ENCODE assay signal across 18 cellular contexts in the genomic region with DNA sequence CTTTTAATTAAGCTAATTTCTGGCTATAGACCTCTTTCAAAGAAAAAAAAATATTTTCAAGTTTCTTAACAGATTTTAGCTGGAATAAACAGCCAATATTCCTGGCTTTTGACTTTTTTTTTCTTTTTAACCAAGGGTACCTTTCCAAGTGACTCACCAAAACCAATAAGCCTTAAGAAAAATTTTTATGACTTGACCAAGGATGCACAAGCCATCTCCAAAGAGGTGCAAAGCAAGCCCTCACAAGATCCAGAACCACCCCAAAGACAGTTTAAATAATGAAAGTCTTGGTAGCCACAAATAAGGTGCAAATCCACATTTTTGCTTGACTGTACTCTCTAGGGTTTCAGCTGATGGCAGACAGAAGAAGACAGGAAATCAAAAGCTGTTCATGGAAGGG.
DNase-seq lines count a peak whose midpoint lies in the region; ATAC-seq and TF ChIP-seq lines count a peak whose summit lies in the region.
"Had no signal": no experiment of that assay in that cellular context is flagged by ENCODE, and none has a peak within 500 bp of the region (broad histone marks: within the 10 kb centered on the region; RNA-seq: fewer than 3 reads in every experiment).

No MANE protein-coding gene starts in this region.

- H4K8ac ChIP-seq in trophoblast cell (ENCODE audit: low read depth, low read length): no peak overlapping the region

- no peak overlapping the region for H3K14ac ChIP-seq in trophoblast cell (ENCODE audit: low read length)

- no peak overlapping the region for H2AK5ac ChIP-seq in trophoblast cell (ENCODE audit: low read length)

- H2BK12ac ChIP-seq in trophoblast cell (ENCODE audit: low read length): no peak overlapping the region

- no peak overlapping the region for H2AFZ ChIP-seq in GM23248
- no peak overlapping the region for H2AFZ ChIP-seq in PC-3 (ENCODE audit: low read length)
- H2AFZ ChIP-seq in trophoblast cell (ENCODE audit: insufficient read depth, low read length, poor library complexity): no peak overlapping the region

- no peak overlapping the region for H3K23ac ChIP-seq in trophoblast cell (ENCODE audit: low read length)

- H4K12ac ChIP-seq in trophoblast cell (ENCODE audit: low read depth, low read length): no peak overlapping the region

- no peak overlapping the region for H4K91ac ChIP-seq in trophoblast cell (ENCODE audit: low read depth, low read length)

- DNase-seq in GM23248: no peak
- DNase-seq in PC-3: no peak
- no peak for DNase-seq in foreskin keratinocyte
- no peak for DNase-seq in trophoblast cell
- no peak for DNase-seq in T-helper 1 cell
- no peak for DNase-seq in NCI-H1694 treated with DMSO at 0.1 percent for 48 hours (lab: John Stamatoyannopoulos, UW)
- DNase-seq in NCI-H1105 treated with DMSO at 0.1 percent for 48 hours (lab: John Stamatoyannopoulos, UW): no peak
- DNase-seq: DMS53; NCI-H1092 treated with DMSO at 0.1 percent for 48 hours; NCI-H146; NCI-H2029 treated with DMSO at 0.1 percent for 48 hours; NCI-H345; NCI-H524; NCI-H774; NK-92 treated with Interleukin-12 subunit alpha and Interleukin-12 subunit beta, amount 100 ng/mL, for 24 hours; Peyer's patch had no signal

- H3K27me3 ChIP-seq in GM23248 (replicated peaks; ENCODE audit: insufficient read depth) (no peaks in the 10 kb centered on the region), PC-3 (ENCODE audit: low read length) (no peaks in the 10 kb centered on the region), foreskin keratinocyte (no peaks in the 10 kb centered on the region), trophoblast cell (ENCODE audit: insufficient read depth, low read length) (no peaks in the 10 kb centered on the region)
- H3K27me3 ChIP-seq: Peyer's patch, SJSA1 had no signal

- H3K4me1 ChIP-seq in GM23248 (ENCODE audit: insufficient read depth) (peaks cover 14% of the 10 kb centered on the region), PC-3 (ENCODE audit: insufficient read depth, low read length) (no peaks in the 10 kb centered on the region), foreskin keratinocyte (peaks cover 12% of the 10 kb centered on the region), trophoblast cell (ENCODE audit: control insufficient read depth in 1 of 2, insufficient read depth in 2 of 2, low read length in 2 of 2) (peaks cover 3 to 4% of the 10 kb centered on the region in 2 experiments)
- H3K4me1 ChIP-seq: Peyer's patch had no signal

- H3K9me3 ChIP-seq in GM23248 (ENCODE audit: low read depth): no peaks in the 10 kb centered on the region
- no peaks in the 10 kb centered on the region for H3K9me3 ChIP-seq in PC-3 (ENCODE audit: low read length)
- no peaks in the 10 kb centered on the region for H3K9me3 ChIP-seq in trophoblast cell (ENCODE audit: insufficient read depth, low read depth, low read length)
- H3K9me3 ChIP-seq: A549, SJSA1 had no signal

- H3K79me2 ChIP-seq in GM23248 (ENCODE audit: insufficient read depth) (peaks cover 84% of the 10 kb centered on the region), PC-3 (ENCODE audit: low read length) (no peaks in the 10 kb centered on the region), trophoblast cell (ENCODE audit: control insufficient read depth, insufficient read depth, low read length, poor library complexity) (no peaks in the 10 kb centered on the region)

- H3K27ac ChIP-seq in GM23248 (no peak overlapping the region), PC-3 (ENCODE audit: low read length) (no peak overlapping the region), foreskin keratinocyte (no peak overlapping the region), trophoblast cell (ENCODE audit: low read depth, low read length) (no peak overlapping the region)
- H3K27ac ChIP-seq: A549, Peyer's patch, SJSA1 had no signal

- no peaks in the 10 kb centered on the region for H3K36me3 ChIP-seq in GM23248 (ENCODE audit: low read depth)
- H3K36me3 ChIP-seq in PC-3 (ENCODE audit: low read depth, low read length): no peaks in the 10 kb centered on the region
- no peaks in the 10 kb centered on the region for H3K36me3 ChIP-seq in trophoblast cell (ENCODE audit: control insufficient read depth in 1 of 2, insufficient read depth in 2 of 2, low read length in 2 of 2)
- H3K36me3 ChIP-seq: Peyer's patch, SJSA1 had no signal

- no peak overlapping the region for H2BK120ac ChIP-seq in trophoblast cell (ENCODE audit: insufficient read depth, low read length, poor library complexity)

- no peak overlapping the region for H3K4ac ChIP-seq in trophoblast cell (ENCODE audit: low read depth, low read length)

- H3K4me2 ChIP-seq in GM23248 (ENCODE audit: unreplicated experiment) (peak overlapping the region; percentile 8), PC-3 (ENCODE audit: low read length) (no peak overlapping the region), trophoblast cell (ENCODE audit: low read length) (peak overlapping the region; percentile 0)
- H3K4me2 ChIP-seq: A549 had no signal

- POLR2A ChIA-PET in PC-3 (lab: Charles Lee; ENCODE audit: unreplicated experiment): no interaction called here

- peak; percentile 46; the same call in 1 of the 2 replicates for ATAC-seq in PC-3
- peak; percentile 50 for ATAC-seq in foreskin keratinocyte
- ATAC-seq: A549 had no signal

- H3K79me1 ChIP-seq in trophoblast cell (ENCODE audit: low read length): peaks cover 2% of the 10 kb centered on the region

- no peak overlapping the region for H2BK5ac ChIP-seq in trophoblast cell (ENCODE audit: low read depth, low read length, poor library complexity)

- H3K9ac ChIP-seq in GM23248: no peak overlapping the region
- H3K9ac ChIP-seq in PC-3 (ENCODE audit: low read length): no peak overlapping the region
- no peak overlapping the region for H3K9ac ChIP-seq in trophoblast cell (ENCODE audit: low read length)

- no peak overlapping the region for H3K18ac ChIP-seq in trophoblast cell (ENCODE audit: low read length)

- intact Hi-C loops in PC-3 (cut with micrococcal nuclease): loop anchor here (2.0 kb wide), 1 partner anchor 18 kb away; no protein-coding TSS in a partner anchor

- H4K20me1 ChIP-seq in GM23248 (ENCODE audit: insufficient read depth) (peaks cover 7% of the 10 kb centered on the region; the same call in 1 of the 2 replicates), PC-3 (ENCODE audit: low read length) (no peaks in the 10 kb centered on the region)

- in situ Hi-C loops in GM23248 (cut with MboI): no loop called here

- peaks cover 10% of the 10 kb centered on the region; the same call in 1 of the 2 replicates for H3F3A ChIP-seq in GM23248 (ENCODE audit: insufficient read depth)
- H3F3A ChIP-seq in PC-3 (ENCODE audit: low read length, unreplicated experiment): no peaks in the 10 kb centered on the region

- H3K9me2 ChIP-seq in GM23248 (ENCODE audit: insufficient read depth) (no peaks in the 10 kb centered on the region), PC-3 (replicated peaks; ENCODE audit: low read length) (no peaks in the 10 kb centered on the region)

- H3K4me3 ChIP-seq in GM23248: no peak overlapping the region
- H3K4me3 ChIP-seq in PC-3 (ENCODE audit: low read length): no peak overlapping the region
- H3K4me3 ChIP-seq in trophoblast cell (ENCODE audit: low read depth, low read length): no peak overlapping the region
- H3K4me3 ChIP-seq: A549, Peyer's patch, SJSA1 had no signal

- BruUV-seq in PC-3 (replicated peaks; lab: Mats Ljungman, UMichigan): no TSS peak

- no peak for TF ChIP-seq CTCF in PC-3 (conservative IDR thresholded peaks at IDR 0.05; ENCODE audit: low read depth, low read length)
- TF ChIP-seq CTCF in foreskin keratinocyte (conservative IDR thresholded peaks at IDR 0.05): no peak

- CTCF ChIA-PET in PC-3 (lab: Charles Lee): no interaction called here
